In genomic region chr2:213087040-213087439, GRCh38 we compare ENCODE assay signal across 1 cellular context.
TF ChIP-seq lines count a peak whose summit lies in the region.

No MANE protein-coding gene starts in this region.

TF ChIP-seq in WTC11, 78 proteins besides CTCF, POLR2A, EP300 and RAD21 (continued from another document):
- TF ChIP-seq ZNF263 (CRISPR knock-in tag; IDR thresholded peaks at IDR 0.05; ENCODE audit: low read depth) (no peak), HMGXB4 (CRISPR knock-in tag; IDR thresholded peaks at IDR 0.05) (no peak), CREM (CRISPR knock-in tag; IDR thresholded peaks at IDR 0.05) (no peak), FOXP1 (CRISPR knock-in tag; IDR thresholded peaks at IDR 0.05; ENCODE audit: borderline replicate concordance) (no peak)
- TF ChIP-seq, protein P1, sequence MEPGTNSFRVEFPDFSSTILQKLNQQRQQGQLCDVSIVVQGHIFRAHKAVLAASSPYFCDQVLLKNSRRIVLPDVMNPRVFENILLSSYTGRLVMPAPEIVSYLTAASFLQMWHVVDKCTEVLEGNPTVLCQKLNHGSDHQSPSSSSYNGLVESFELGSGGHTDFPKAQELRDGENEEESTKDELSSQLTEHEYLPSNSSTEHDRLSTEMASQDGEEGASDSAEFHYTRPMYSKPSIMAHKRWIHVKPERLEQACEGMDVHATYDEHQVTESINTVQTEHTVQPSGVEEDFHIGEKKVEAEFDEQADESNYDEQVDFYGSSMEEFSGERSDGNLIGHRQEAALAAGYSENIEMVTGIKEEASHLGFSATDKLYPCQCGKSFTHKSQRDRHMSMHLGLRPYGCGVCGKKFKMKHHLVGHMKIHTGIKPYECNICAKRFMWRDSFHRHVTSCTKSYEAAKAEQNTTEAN (CRISPR knock-in tag; IDR thresholded peaks at IDR 0.05): no peak
